ENCODE assay signal across 26 cellular contexts in genomic region chr13:25207291-25207690, GRCh38. TPM values are rescaled to one million over a fixed set of nuclear protein-coding genes. Genes with fewer than 3 reads are reported as not detected.
"Had no signal": no experiment of that assay in that cellular context is flagged by ENCODE, and none has a peak within 500 bp of the region (broad histone marks: within the 10 kb centered on the region; RNA-seq: fewer than 3 reads in every experiment).

No MANE protein-coding gene starts in this region.

- H3K27ac ChIP-seq: SK-N-MC, VCaP had no signal

- DNase-seq: activated CD4-positive, alpha-beta memory T cell treated with anti-CD3 and anti-CD28 coated beads, Interleukin-2, amount 10 ng/mL, durations not matched to agents 7 days and 5 days; activated CD4-positive, alpha-beta T cell treated with anti-CD3 and anti-CD28 coated beads for 36 hours; activated CD4-positive, alpha-beta T cell treated with anti-CD3 and anti-CD28 coated beads, Interleukin-2, amount 50 U/mL, for 1 hour; activated gamma-delta T cell treated with Interleukin-2 at 50 U/mL for 16 hours; activated naive CD4-positive, alpha-beta T cell treated with anti-CD3 and anti-CD28 coated beads, Interleukin-2, amount 10 ng/mL, durations not matched to agents 7 days and 5 days; activated naive CD8-positive, alpha-beta T cell treated with anti-CD3 and anti-CD28 coated beads for 36 hours; activated T-cell treated with anti-CD3 and anti-CD28 coated beads for 4 hours; activated T-cell treated with anti-CD3 and anti-CD28 coated beads, Interleukin-2, amount 50 U/mL, for 72 hours; anterior cingulate cortex; Karpas-422; MM.1S; NCI-H1105 treated with DMSO at 0.1 percent for 48 hours; NCI-H1436 treated with DMSO at 0.1 percent for 48 hours; NCI-H187; NCI-H2081; NCI-H446; NCI-H526; NCI-H774; RPMI8226; T-cell; T-helper 2 cell; T1000 had no signal

- ATAC-seq: activated CD4-positive, alpha-beta T cell treated with anti-CD3 and anti-CD28 coated beads for 36 hours; activated T-cell treated with anti-CD3 and anti-CD28 coated beads, Interleukin-2, amount 50 U/mL, for 72 hours; K562; Right ventricle myocardium inferior; T-cell had no signal

- H3K4me3 ChIP-seq: K562, SK-N-MC had no signal

RNA-seq across cellular contexts. Expression of gene AMER2, which starts 35.2 kb away (rescaled TPM):
- polyA plus RNA-seq: K562 had no signal
